ENCODE assay signal across 9 cellular contexts in genomic region chr15:42608110-42608531, GRCh38. TPM values are rescaled to one million over a fixed set of nuclear protein-coding genes. Genes with fewer than 3 reads are reported as not detected.
DNase-seq lines count a peak whose midpoint lies in the region; ATAC-seq and TF ChIP-seq lines count a peak whose summit lies in the region.
"Had no signal": no experiment of that assay in that cellular context is flagged by ENCODE, and none has a peak within 500 bp of the region (broad histone marks: within the 10 kb centered on the region; RNA-seq: fewer than 3 reads in every experiment).

No MANE protein-coding gene starts in this region.

- H3K9me3 ChIP-seq in T-helper 17 cell (ENCODE audit: control insufficient read depth, low read length, poor library complexity, severe bottlenecking) (no peaks in the 10 kb centered on the region), endodermal cell (ENCODE audit: control insufficient read depth, low read length) (peaks cover 6% of the 10 kb centered on the region)

- peaks cover 26% of the 10 kb centered on the region for H3K4me1 Mint-ChIP-seq in T-helper 17 cell
- H3K4me1 Mint-ChIP-seq in endodermal cell: peaks cover 6% of the 10 kb centered on the region

- POLR2A ChIA-PET in HEK293T (lab: Yijun Ruan, JAX): no interaction called here

- H3K4me1 ChIP-seq in endodermal cell (ENCODE audit: control insufficient read depth, insufficient read depth, low read length): peaks cover 2% of the 10 kb centered on the region

- ATAC-seq in HG02981 (IDR thresholded peaks at IDR 0.05; ENCODE audit: unreplicated experiment) (peak; percentile 57), T-helper 17 cell (peak; percentile 78)
- ATAC-seq: HCT116 had no signal

- no peaks in the 10 kb centered on the region for H3K36me3 Mint-ChIP-seq in T-helper 17 cell (ENCODE audit: low read depth)
- H3K36me3 Mint-ChIP-seq in endodermal cell (ENCODE audit: low read depth): no peaks in the 10 kb centered on the region

- TF ChIP-seq CTCF in GM06990 (IDR thresholded peaks at IDR 0.05; ENCODE audit: insufficient read depth, low read length, poor library complexity, severe bottlenecking): no peak
- no peak for TF ChIP-seq CTCF in endodermal cell (conservative IDR thresholded peaks at IDR 0.05)

- 92 to 93% methylated on average over 3 to 4 of the region's 4 CpGs for WGBS in endodermal cell (ENCODE audit: insufficient coverage in 1 of 2, insufficient read length in 1 of 2), 2 experiments

- H3K27me3 ChIP-seq in GM06990 (replicated peaks; ENCODE audit: control insufficient read depth, insufficient read depth, low read length) (no peaks in the 10 kb centered on the region), endodermal cell (ENCODE audit: control insufficient read depth, insufficient read depth, low read length, poor library complexity, severe bottlenecking) (peaks cover 29% of the 10 kb centered on the region)

- H3K27me3 Mint-ChIP-seq in T-helper 17 cell (no peaks in the 10 kb centered on the region), endodermal cell (ENCODE audit: insufficient read depth) (peaks cover 3% of the 10 kb centered on the region)

- DNase-seq in GM06990 (ENCODE audit: extremely low read depth, insufficient read length): peak; percentile 50
- DNase-seq in T-helper 17 cell: no peak
- no peak for DNase-seq in endodermal cell
- peak; percentile 65 for DNase-seq in stimulated activated CD8-positive, alpha-beta memory T cell treated with anti-CD3 and anti-CD28 coated beads, Interleukin-4, amount 100 ng/mL, for 48 hours
- DNase-seq in NCI-H510A treated with DMSO at 0.1 percent for 48 hours (lab: John Stamatoyannopoulos, UW): no peak
- DNase-seq in HEK293T (ENCODE audit: extremely low spot score): no peak
- DNase-seq in DMS153 (lab: John Stamatoyannopoulos, UW): no peak

- H3K4me3 ChIP-seq in GM06990 (replicated peaks; ENCODE audit: low read depth, low read length) (no peak overlapping the region), endodermal cell (ENCODE audit: low read length) (no peak overlapping the region)

- no peak overlapping the region for H3K9ac ChIP-seq in endodermal cell (ENCODE audit: extremely low read depth, low read length, poor library complexity, severe bottlenecking)

- peak overlapping the region; percentile 54 for H3K27ac Mint-ChIP-seq in T-helper 17 cell
- peak overlapping the region; percentile 40 for H3K27ac Mint-ChIP-seq in endodermal cell

- H3K9me3 Mint-ChIP-seq in endodermal cell: peaks cover 7% of the 10 kb centered on the region

- H3K27ac ChIP-seq in endodermal cell (ENCODE audit: low read depth, low read length): no peak overlapping the region

- H3K4me3 Mint-ChIP-seq in T-helper 17 cell (peak overlapping the region; percentile 50), endodermal cell (no peak overlapping the region)

- H3K36me3 ChIP-seq in GM06990 (ENCODE audit: control insufficient read depth, insufficient read depth, low read length): no peaks in the 10 kb centered on the region
- H3K36me3 ChIP-seq in endodermal cell (ENCODE audit: control insufficient read depth, insufficient read depth, low read length): no peaks in the 10 kb centered on the region

- CTCF ChIA-PET in HEK293T (lab: Yijun Ruan, JAX): no interaction called here

TF ChIP-seq in HEK293T, 16 proteins besides CTCF, POLR2A, EP300 and RAD21:
- TF ChIP-seq HDGF (IDR thresholded peaks at IDR 0.05; ENCODE audit: borderline replicate concordance): no peak
- no peak for TF ChIP-seq ELF4 (IDR thresholded peaks at IDR 0.05)
- no peak for TF ChIP-seq FOXK2 (IDR thresholded peaks at IDR 0.05)
- TF ChIP-seq NFRKB (IDR thresholded peaks at IDR 0.05): no peak
- no peak for TF ChIP-seq ARNT (IDR thresholded peaks at IDR 0.05)
- TF ChIP-seq FOXA1 (IDR thresholded peaks at IDR 0.05): no peak
- TF ChIP-seq BHLHE40 (IDR thresholded peaks at IDR 0.05; ENCODE audit: borderline replicate concordance): no peak
- no peak for TF ChIP-seq ZNF384 (IDR thresholded peaks at IDR 0.05)
- TF ChIP-seq L3MBTL2 (conservative IDR thresholded peaks at IDR 0.05): no peak
- no peak for TF ChIP-seq FOXM1 (IDR thresholded peaks at IDR 0.05; ENCODE audit: borderline replicate concordance)
- TF ChIP-seq PKNOX1 (IDR thresholded peaks at IDR 0.05): no peak
- no peak for TF ChIP-seq TARDBP (IDR thresholded peaks at IDR 0.05)
- TF ChIP-seq LEF1 (IDR thresholded peaks at IDR 0.05; ENCODE audit: borderline replicate concordance): no peak

RNA-seq across cellular contexts. Expression of gene STARD9, which starts 32.7 kb away (rescaled TPM):
- 1 to 10 TPM; 4.1 to 5.9 TPM for total RNA-seq in T-helper 17 cell
- 1 to 10 TPM in 1 of 2 donors, under 1 TPM in 1; 0.97 to 2.9 TPM for total RNA-seq in endodermal cell
- 9.0 TPM for polyA plus RNA-seq in endodermal cell (2013, experiment 1 of 2)
- 10.2 TPM for polyA plus RNA-seq in endodermal cell (2013, experiment 2 of 2)

RNA-seq across cellular contexts. Expression of gene HAUS2, which starts 59.5 kb away (rescaled TPM):
- 10 to 100 TPM; 18.5 to 22.2 TPM for total RNA-seq in T-helper 17 cell
- 10 to 100 TPM; 32.9 to 34.4 TPM for total RNA-seq in endodermal cell
- 31.8 TPM for polyA plus RNA-seq in endodermal cell (2013, experiment 1 of 2)
- polyA plus RNA-seq in endodermal cell (2013, experiment 2 of 2): 30.8 TPM

RNA-seq across cellular contexts. Expression of gene LRRC57, which starts 59.5 kb away (rescaled TPM):
- total RNA-seq in T-helper 17 cell: 10 to 100 TPM; 23.8 to 28.0 TPM
- total RNA-seq in endodermal cell: 10 to 100 TPM; 14.6 to 19.3 TPM
- 20.3 TPM for polyA plus RNA-seq in endodermal cell (2013, experiment 1 of 2)
- polyA plus RNA-seq in endodermal cell (2013, experiment 2 of 2): 18.0 TPM

Comparison
In these comparisons a context has a peak if more than half of its experiments do, and no peak if none do; other contexts are left out.
1. DNase-seq: peak in GM06990 (single experiment) and stimulated activated CD8-positive, alpha-beta memory T cell treated with anti-CD3 and anti-CD28 coated beads, Interleukin-4, amount 100 ng/mL, for 48 hours (single experiment); none in T-helper 17 cell (0 of 3), endodermal cell (single experiment), NCI-H510A treated with DMSO at 0.1 percent for 48 hours (single experiment), HEK293T (single experiment) and DMS153 (single experiment).